Comparison of ENCODE assay signal across 8 cellular contexts in the genomic region with DNA sequence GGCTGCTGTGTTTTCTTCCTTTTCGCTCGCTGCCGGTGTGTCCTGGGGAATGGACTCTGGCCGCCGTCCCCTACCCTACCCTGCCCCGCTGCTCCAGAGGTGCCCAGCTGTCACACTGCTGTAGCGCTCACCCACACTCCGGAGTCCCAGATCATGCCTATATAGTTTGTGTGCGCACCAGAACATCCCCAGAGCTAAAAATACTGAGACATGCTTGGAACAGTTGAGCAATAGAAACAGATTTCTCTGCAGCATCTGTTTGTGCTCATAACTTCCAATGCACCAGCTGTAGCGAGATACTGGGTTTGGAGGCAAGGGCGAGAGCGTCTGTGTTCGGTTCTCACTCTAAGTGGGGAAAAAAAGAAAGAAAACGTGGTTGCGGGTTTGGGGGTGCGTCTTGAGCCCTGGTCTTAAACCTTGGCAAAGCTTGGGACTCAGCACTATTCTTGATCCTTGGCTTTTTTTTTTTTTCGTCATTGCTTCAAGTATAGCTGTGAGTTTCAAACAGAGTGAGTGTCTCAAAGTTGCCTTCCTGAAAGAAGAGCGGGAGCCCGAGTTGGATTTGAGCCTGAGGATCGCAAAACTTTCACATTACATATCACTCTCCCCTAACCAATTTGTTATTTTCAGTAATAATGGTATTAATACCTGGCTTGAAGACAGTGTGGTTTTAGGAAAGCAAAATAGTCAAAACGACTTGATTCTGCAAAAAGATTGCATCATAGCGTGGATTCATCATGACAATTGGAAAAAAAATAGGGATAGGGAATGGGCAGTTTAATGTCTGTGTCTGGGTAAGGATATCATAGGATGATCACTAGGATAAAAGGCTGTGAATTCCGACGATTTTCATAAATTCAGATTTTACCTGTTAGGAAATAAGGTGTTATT. TPM values are rescaled to one million over a fixed set of nuclear protein-coding genes. Genes with fewer than 3 reads are reported as not detected.
A peak's percentile ranks its signal among the peaks of the same experiment; 100 is the strongest.
DNase-seq lines count a peak whose midpoint lies in the region; ATAC-seq, FAIRE-seq and TF ChIP-seq lines count a peak whose summit lies in the region.

No MANE protein-coding gene starts in this region.

- TF ChIP-seq EP300 in A549 (IDR thresholded peaks at IDR 0.05): no peak

- ATAC-seq in A549 (peak; percentile 27 to 40), heart right ventricle (peak; percentile 5 to 81 (median 42)), HG02610 (IDR thresholded peaks at IDR 0.05; ENCODE audit: unreplicated experiment) (no peak), HG02884 (IDR thresholded peaks at IDR 0.05; ENCODE audit: unreplicated experiment) (no peak)
- ATAC-seq in activated CD8-positive, alpha-beta T cell treated with anti-CD3 and anti-CD28 coated beads, Interleukin-2, amount 10 ng/mL, durations not matched to agents 7 days and 5 days: no peak

- WGBS in A549 (ENCODE audit: missing lambda C conversion rate): 8% methylated on average over 24 of the region's 24 CpGs
- 6% methylated on average over 24 of the region's 24 CpGs for WGBS in heart right ventricle, 2 donors

- H3K4me3 ChIP-seq in A549: peak overlapping the region; percentile 54
- H3K4me3 ChIP-seq in H7 (ENCODE audit: insufficient read depth, low read depth, low read length): peak overlapping the region; percentile 63
- H3K4me3 ChIP-seq in heart right ventricle: peak overlapping the region; percentile 61 to 97 (median 78)

- TF ChIP-seq CTCF in A549 (IDR thresholded peaks at IDR 0.05) (no peak), heart right ventricle (IDR thresholded peaks at IDR 0.05) (no peak)

- no peaks in the 10 kb centered on the region for H3K9me3 ChIP-seq in A549
- H3K9me3 ChIP-seq in heart right ventricle: no peaks in the 10 kb centered on the region

- H3K4me2 ChIP-seq in A549: peak overlapping the region; percentile 99

- peaks cover 51% of the 10 kb centered on the region for H3K27me3 Mint-ChIP-seq in activated CD8-positive, alpha-beta T cell treated with anti-CD3 and anti-CD28 coated beads, Interleukin-2, amount 10 ng/mL, durations not matched to agents 7 days and 5 days (ENCODE audit: low read depth)

- no peak overlapping the region for H3K27ac Mint-ChIP-seq in activated CD8-positive, alpha-beta T cell treated with anti-CD3 and anti-CD28 coated beads, Interleukin-2, amount 10 ng/mL, durations not matched to agents 7 days and 5 days

- peak overlapping the region; percentile 23 for H3K4me3 Mint-ChIP-seq in activated CD8-positive, alpha-beta T cell treated with anti-CD3 and anti-CD28 coated beads, Interleukin-2, amount 10 ng/mL, durations not matched to agents 7 days and 5 days

- intact Hi-C loops in heart right ventricle (cut with DNase I): loop anchor here in 8 of 10 donors (2.0 to 10.0 kb wide), 11 partner anchors 135 to 601 kb away; no protein-coding TSS in a partner anchor

- H3K27me3 ChIP-seq in H7 (ENCODE audit: control insufficient read depth, insufficient read depth, low read length) (peaks cover 27% of the 10 kb centered on the region), heart right ventricle (no peaks in the 10 kb centered on the region)

- DNase-seq in A549 (ENCODE audit: low read depth in 1 of 2, low spot score in 1 of 2) (peak in 1 of 2 experiments; percentile 4), H7 (no peak), heart right ventricle (no peak), pons (ENCODE audit: low spot score) (peak; percentile 63)
- no peak for DNase-seq in activated CD8-positive, alpha-beta T cell treated with anti-CD3 and anti-CD28 coated beads, Interleukin-2, amount 10 ng/mL, durations not matched to agents 7 days and 5 days
- DNase-seq in activated CD4-positive, CD25-positive, alpha-beta regulatory T cell treated with anti-CD3 and anti-CD28 coated beads, Interleukin-2, amount 50 U/mL, for 72 hours: no peak

- CTCF ChIA-PET in A549 (lab: Yijun Ruan, JAX): interaction anchor here (1.0 to 4.3 kb wide), 7 partner anchors 7 to 601 kb away, joined by 3 to 30 read pairs (median 13); no protein-coding TSS in a partner anchor
- CTCF ChIA-PET in activated CD8-positive, alpha-beta T cell treated with anti-CD3 and anti-CD28 coated beads, Interleukin-2, amount 10 ng/mL, durations not matched to agents 7 days and 5 days (lab: Charles Lee): no interaction called here

- POLR2A ChIA-PET in A549 (lab: Yijun Ruan, JAX): interaction anchor here (1.3 kb wide), 1 partner anchor 601 kb away, joined by 4 read pairs; no protein-coding TSS in a partner anchor
- POLR2A ChIA-PET in activated CD8-positive, alpha-beta T cell treated with anti-CD3 and anti-CD28 coated beads, Interleukin-2, amount 10 ng/mL, durations not matched to agents 7 days and 5 days (lab: Charles Lee): no interaction called here

- peak in 1 of 2 experiments; percentile 6; a peak in 1 of 5 replicates for TF ChIP-seq RAD21 in A549 (conservative IDR thresholded peaks at IDR 0.05 in 1 of 2, IDR thresholded peaks at IDR 0.05 in 1 of 2)

- H3K9me3 Mint-ChIP-seq in activated CD8-positive, alpha-beta T cell treated with anti-CD3 and anti-CD28 coated beads, Interleukin-2, amount 10 ng/mL, durations not matched to agents 7 days and 5 days (ENCODE audit: insufficient read depth): no peaks in the 10 kb centered on the region

- peaks cover 15% of the 10 kb centered on the region for H3K4me1 Mint-ChIP-seq in activated CD8-positive, alpha-beta T cell treated with anti-CD3 and anti-CD28 coated beads, Interleukin-2, amount 10 ng/mL, durations not matched to agents 7 days and 5 days (ENCODE audit: low read depth)

- H3K27ac ChIP-seq in A549 (peak overlapping the region in 1 of 2 experiments; percentile 8; a peak in 1 of 6 replicates), heart right ventricle (peak overlapping the region; percentile 89 to 98 (median 95))

- TF ChIP-seq POLR2A in A549 (IDR thresholded peaks at IDR 0.05; ENCODE audit: low read length): no peak

- no peak for FAIRE-seq in A549 (lab: Jason Lieb, UNC)

- no peaks in the 10 kb centered on the region for H3K36me3 Mint-ChIP-seq in activated CD8-positive, alpha-beta T cell treated with anti-CD3 and anti-CD28 coated beads, Interleukin-2, amount 10 ng/mL, durations not matched to agents 7 days and 5 days (ENCODE audit: low read depth)

- H3K4me1 ChIP-seq in A549: peaks cover 10% of the 10 kb centered on the region
- H3K4me1 ChIP-seq in heart right ventricle: peaks cover 0 to 29% (median 13%) of the 10 kb centered on the region in 9 donors

- H3K36me3 ChIP-seq in H7 (replicated peaks; ENCODE audit: control insufficient read depth, insufficient read depth, low read length) (no peaks in the 10 kb centered on the region), heart right ventricle (peaks cover 0 to 4% (median 2%) of the 10 kb centered on the region in 9 donors)

TF ChIP-seq in A549, 52 proteins besides CTCF, POLR2A, EP300 and RAD21:
- TF ChIP-seq CEBPB (IDR thresholded peaks at IDR 0.05): peak; percentile 10 to 37; a peak in 2 of 4 replicates
- TF ChIP-seq ZNF302 (CRISPR knock-in tag; IDR thresholded peaks at IDR 0.05): no peak
- TF ChIP-seq CBX8 (IDR thresholded peaks at IDR 0.05): 0 out of 2 replicates have a peak, but pooled peaks have one; percentile 57
TF ChIP-seq in A549: peak in this region for 2.

RNA-seq across cellular contexts. Expression of gene KCNJ2, which starts 0.6 kb away (rescaled TPM):
- 0.14 and 0.40 TPM in 2 replicates for polyA plus RNA-seq in A549 (2011; rRNA removed)
- 0.03 and 0.04 TPM in 2 replicates for polyA plus RNA-seq in A549 (2012; cell fraction: cytosol; rRNA removed)
- polyA plus RNA-seq in A549 (2012; cell fraction: nucleus; rRNA removed): 0.01 and 0.04 TPM in 2 replicates
- 0.12 to 0.17 TPM (median 0.14 TPM) in 3 replicates for polyA plus RNA-seq in A549 (2017; fragmentation: RNase III; extraction: RNeasy Plus Mini Kit Qiagen cat#74134 plus additional on column Dnase treatment)
- polyA minus RNA-seq in A549 (2011; rRNA and poly(A)+ RNA removed): 1.0 and 1.2 TPM in 2 replicates
- total RNA-seq in H7 (2014; rRNA removed; shearing (Covaris generic)): 0.11 and 0.14 TPM in 2 replicates
- not detected for total RNA-seq in activated CD8-positive, alpha-beta T cell treated with anti-CD3 and anti-CD28 coated beads, Interleukin-2, amount 10 ng/mL, durations not matched to agents 7 days and 5 days
- 10 to 100 TPM; 16.7 to 76.0 (median 46.8) TPM for total RNA-seq in heart right ventricle
- polyA plus RNA-seq in heart right ventricle: 10 to 100 TPM in 1 of 2 donors, 1 to 10 TPM in 1; 3.0 to 31.7 TPM

Comparison
In these comparisons a context has a peak if more than half of its experiments do, and no peak if none do; other contexts are left out.
1. ATAC-seq: peak in A549 (2 of 2) and heart right ventricle (8 of 8); none in activated CD8-positive, alpha-beta T cell treated with anti-CD3 and anti-CD28 coated beads, Interleukin-2, amount 10 ng/mL, durations not matched to agents 7 days and 5 days (single experiment), HG02610 (single experiment) and HG02884 (single experiment).
2. RNA of gene KCNJ2, which starts 0.6 kb away (total RNA-seq): 16.7 to 76.0 TPM in heart right ventricle; 0.11 to 0.14 TPM in H7 and not detected in activated CD8-positive, alpha-beta T cell treated with anti-CD3 and anti-CD28 coated beads, Interleukin-2, amount 10 ng/mL, durations not matched to agents 7 days and 5 days; every median in the first group is over 10 times any median in the second.
3. Peak in every context shown above with its lines, with median percentiles within 50 percentile points of each other: H3K4me3 ChIP-seq.